Comparison of ENCODE assay signal across 14 cellular contexts in the genomic region with DNA sequence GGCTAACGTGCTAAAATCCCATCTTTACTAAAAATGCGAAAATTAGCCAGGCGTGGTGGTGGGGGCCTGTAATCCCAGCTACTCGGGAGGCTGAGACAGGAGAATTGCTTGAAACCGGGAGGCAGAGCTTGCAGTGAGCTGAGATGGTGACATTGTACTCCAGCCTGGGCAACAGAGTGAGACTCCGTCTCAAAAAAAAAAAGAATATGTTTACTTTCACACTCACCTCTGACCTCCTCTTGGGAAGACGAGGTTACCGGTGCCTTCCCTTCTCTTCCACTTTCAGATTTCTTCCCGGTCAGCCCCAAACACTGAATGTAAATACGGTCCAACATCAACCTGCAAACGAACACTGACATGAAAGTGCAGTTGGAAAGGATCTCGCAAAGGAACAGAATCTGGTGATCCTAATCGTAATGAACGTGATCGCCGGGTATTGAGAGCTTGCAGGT. TPM values are rescaled to one million over a fixed set of nuclear protein-coding genes. Genes with fewer than 3 reads are reported as not detected.
DNase-seq lines count a peak whose midpoint lies in the region; ATAC-seq and TF ChIP-seq lines count a peak whose summit lies in the region.
"Had no signal": no experiment of that assay in that cellular context is flagged by ENCODE, and none has a peak within 500 bp of the region (broad histone marks: within the 10 kb centered on the region; RNA-seq: fewer than 3 reads in every experiment).

No MANE protein-coding gene starts in this region.

- no peaks in the 10 kb centered on the region for H3K27me3 ChIP-seq in Peyer's patch
- H3K27me3 ChIP-seq in gastroesophageal sphincter: no peaks in the 10 kb centered on the region
- H3K27me3 ChIP-seq: esophagus muscularis mucosa, sigmoid colon had no signal

- H3K36me3 ChIP-seq in Peyer's patch (no peaks in the 10 kb centered on the region), gastroesophageal sphincter (no peaks in the 10 kb centered on the region)
- H3K36me3 ChIP-seq: esophagus muscularis mucosa, sigmoid colon had no signal

- no peak for TF ChIP-seq EP300 in gastroesophageal sphincter (IDR thresholded peaks at IDR 0.05)

- 55 to 75% methylated on average over 5 to 13 of the region's 16 CpGs for WGBS in gastroesophageal sphincter (ENCODE audit: low coverage in 1 of 2), 2 donors

- peak overlapping the region; percentile 34 for H3K4me3 Mint-ChIP-seq in T-helper 2 cell treated with Interferon-gamma antibody and Interleukin-4, amounts not matched to agents 5 μg/mL and 100 μg/mL, for 36 hours
- H3K4me3 Mint-ChIP-seq in progenitor cell of endocrine pancreas (ENCODE audit: low read depth): peak overlapping the region; percentile 16

- TF ChIP-seq CTCF in Peyer's patch (IDR thresholded peaks at IDR 0.05) (no peak), gastroesophageal sphincter (IDR thresholded peaks at IDR 0.05) (no peak), progenitor cell of endocrine pancreas (IDR thresholded peaks at IDR 0.05; ENCODE audit: unreplicated experiment) (no peak), foreskin fibroblast (IDR thresholded peaks at IDR 0.05; ENCODE audit: low read depth, low read length) (no peak)

- no peak for DNase-seq in T-helper 2 cell treated with Interferon-gamma antibody and Interleukin-4, amounts not matched to agents 5 μg/mL and 100 μg/mL, for 36 hours (ENCODE audit: low spot score)
- DNase-seq in T-helper 2 cell: no peak
- no peak for DNase-seq in Peyer's patch
- DNase-seq in progenitor cell of endocrine pancreas (ENCODE audit: low spot score, unreplicated experiment): no peak
- no peak for DNase-seq in GF-D8 (lab: John Stamatoyannopoulos, UW)
- no peak for DNase-seq in RPMI8226
- no peak for DNase-seq in foreskin fibroblast
- DNase-seq: KG1; NCI-H187 treated with DMSO at 0.1 percent for 48 hours; NK-92 treated with Interleukin-12 subunit alpha and Interleukin-12 subunit beta, amount 100 ng/mL, for 24 hours; sigmoid colon had no signal

- peak overlapping the region in 2 of 4 donors; percentile 44 to 52 for H3K4me3 ChIP-seq in Peyer's patch
- peak overlapping the region in 1 of 2 donors; percentile 37 for H3K4me3 ChIP-seq in gastroesophageal sphincter
- H3K4me3 ChIP-seq in foreskin fibroblast (ENCODE audit: low read depth in 1 of 2, low read length in 2 of 2): no peak overlapping the region

- H3K9me3 Mint-ChIP-seq in T-helper 2 cell treated with Interferon-gamma antibody and Interleukin-4, amounts not matched to agents 5 μg/mL and 100 μg/mL, for 36 hours: no peaks in the 10 kb centered on the region
- no peaks in the 10 kb centered on the region for H3K9me3 Mint-ChIP-seq in progenitor cell of endocrine pancreas (ENCODE audit: low read depth)

- H3K27ac ChIP-seq in Peyer's patch (peak overlapping the region in 3 of 4 donors; percentile 66 to 96 (median 89)), gastroesophageal sphincter (peak overlapping the region in 3 of 4 donors; percentile 50 to 74 (median 68))

- H3K36me3 Mint-ChIP-seq in T-helper 2 cell treated with Interferon-gamma antibody and Interleukin-4, amounts not matched to agents 5 μg/mL and 100 μg/mL, for 36 hours (ENCODE audit: low read depth): no peaks in the 10 kb centered on the region
- H3K36me3 Mint-ChIP-seq in progenitor cell of endocrine pancreas (ENCODE audit: insufficient read depth): no peaks in the 10 kb centered on the region

- ATAC-seq in gastroesophageal sphincter: no peak

- H3K27me3 Mint-ChIP-seq in T-helper 2 cell treated with Interferon-gamma antibody and Interleukin-4, amounts not matched to agents 5 μg/mL and 100 μg/mL, for 36 hours (ENCODE audit: low read depth): no peaks in the 10 kb centered on the region
- no peaks in the 10 kb centered on the region for H3K27me3 Mint-ChIP-seq in progenitor cell of endocrine pancreas

- H3K4me1 ChIP-seq in Peyer's patch (peaks cover 8 to 41% (median 16%) of the 10 kb centered on the region in 4 donors), gastroesophageal sphincter (peaks cover 3 to 38% (median 32%) of the 10 kb centered on the region in 3 donors)

- peaks cover 12% of the 10 kb centered on the region for H3K4me1 Mint-ChIP-seq in T-helper 2 cell treated with Interferon-gamma antibody and Interleukin-4, amounts not matched to agents 5 μg/mL and 100 μg/mL, for 36 hours (ENCODE audit: low read depth)
- peaks cover 22% of the 10 kb centered on the region for H3K4me1 Mint-ChIP-seq in progenitor cell of endocrine pancreas (ENCODE audit: low read depth)

- no peak overlapping the region for H3K27ac Mint-ChIP-seq in T-helper 2 cell treated with Interferon-gamma antibody and Interleukin-4, amounts not matched to agents 5 μg/mL and 100 μg/mL, for 36 hours
- peak overlapping the region; percentile 96 for H3K27ac Mint-ChIP-seq in progenitor cell of endocrine pancreas

- TF ChIP-seq POLR2A in Peyer's patch (IDR thresholded peaks at IDR 0.05): no peak
- TF ChIP-seq POLR2A in gastroesophageal sphincter (IDR thresholded peaks at IDR 0.05): no peak

- H3K9me3 ChIP-seq in Peyer's patch (no peaks in the 10 kb centered on the region), gastroesophageal sphincter (no peaks in the 10 kb centered on the region)
- H3K9me3 ChIP-seq: esophagus muscularis mucosa, sigmoid colon had no signal

RNA-seq across cellular contexts. Expression of a gene that starts 31.8 kb away (rescaled TPM):
- total RNA-seq in Peyer's patch (10 to 100 TPM; 30.5 to 78.3 (median 54.0) TPM), gastroesophageal sphincter (10 to 100 TPM; 13.9 to 24.8 (median 17.5) TPM), progenitor cell of endocrine pancreas (34.2 and 40.3 TPM in 2 replicates)

RNA-seq across cellular contexts. Expression of a gene that starts 49.1 kb away (rescaled TPM):
- total RNA-seq in Peyer's patch (under 1 TPM in 1 of 4 donors, not detected in 3; 0.40 TPM), gastroesophageal sphincter (1 to 10 TPM; 1.6 to 5.4 (median 2.3) TPM), progenitor cell of endocrine pancreas (not detected in 2 replicates)
- total RNA-seq: A172 had no signal
